In genomic region chrX:2928127-2928582, GRCh38 we compare ENCODE assay signal across 8 cellular contexts. TPM values are rescaled to one million over a fixed set of nuclear protein-coding genes. Genes with fewer than 3 reads are reported as not detected.
DNase-seq lines count a peak whose midpoint lies in the region; ATAC-seq and TF ChIP-seq lines count a peak whose summit lies in the region.

No MANE protein-coding gene starts in this region.

- DNase-seq in DMS53 (lab: John Stamatoyannopoulos, UW): peak; percentile 0
- no peak for DNase-seq in DMS53 treated with DMSO at 0.1 percent for 48 hours (lab: John Stamatoyannopoulos, UW; ENCODE audit: unreplicated experiment)
- no peak for DNase-seq in cardiac fibroblast (ENCODE audit: low read depth in 2 of 2)
- peak; percentile 58 to 65 for DNase-seq in left colon
- no peak for DNase-seq in stimulated activated naive B cell treated with anti-CD40 and anti-IgM and Interleukin-4, amounts not matched to agents 10 μg/mL and 1 μg/mL and 100 μg/mL, for 72 hours
- no peak for DNase-seq in activated effector memory CD4-positive, alpha-beta T cell treated with anti-CD3 and anti-CD28 coated beads, Interleukin-2, amount 50 U/mL, for 16 hours

- H3K4me1 Mint-ChIP-seq in stimulated activated naive B cell treated with anti-CD40 and anti-IgM and Interleukin-4, amounts not matched to agents 10 μg/mL and 1 μg/mL and 100 μg/mL, for 72 hours: peaks cover 0 to 9% of the 10 kb centered on the region in 2 donors

- TF ChIP-seq CTCF in cardiac fibroblast (IDR thresholded peaks at IDR 0.05; ENCODE audit: low read depth, low read length): no peak

- peak overlapping the region; percentile 87 to 93 for H3K4me3 Mint-ChIP-seq in stimulated activated naive B cell treated with anti-CD40 and anti-IgM and Interleukin-4, amounts not matched to agents 10 μg/mL and 1 μg/mL and 100 μg/mL, for 72 hours

- ATAC-seq in left colon: peak; percentile 36
- peak; percentile 3 to 18 for ATAC-seq in stimulated activated naive B cell treated with anti-CD40 and anti-IgM and Interleukin-4, amounts not matched to agents 10 μg/mL and 1 μg/mL and 100 μg/mL, for 72 hours (replicated peaks)
- ATAC-seq in HG03045 (IDR thresholded peaks at IDR 0.05; ENCODE audit: unreplicated experiment): no peak
- no peak for ATAC-seq in HG03520 (IDR thresholded peaks at IDR 0.05; ENCODE audit: unreplicated experiment)

- peak overlapping the region; percentile 72 for H3K27ac Mint-ChIP-seq in stimulated activated naive B cell treated with anti-CD40 and anti-IgM and Interleukin-4, amounts not matched to agents 10 μg/mL and 1 μg/mL and 100 μg/mL, for 72 hours

- H3K27me3 Mint-ChIP-seq in stimulated activated naive B cell treated with anti-CD40 and anti-IgM and Interleukin-4, amounts not matched to agents 10 μg/mL and 1 μg/mL and 100 μg/mL, for 72 hours: peaks cover 0 to 6% of the 10 kb centered on the region in 2 donors

- H3K4me3 ChIP-seq in cardiac fibroblast (replicated peaks in 1 of 2; ENCODE audit: low read depth in 2 of 2, low read length in 2 of 2): peak overlapping the region; percentile 65 to 75

- peaks cover 0 to 6% of the 10 kb centered on the region in 2 donors for H3K9me3 Mint-ChIP-seq in stimulated activated naive B cell treated with anti-CD40 and anti-IgM and Interleukin-4, amounts not matched to agents 10 μg/mL and 1 μg/mL and 100 μg/mL, for 72 hours

- intact Hi-C loops in left colon (cut with DNase I, micrococcal nuclease): no loop called here

- peaks cover 0 to 4% of the 10 kb centered on the region in 2 donors for H3K36me3 Mint-ChIP-seq in stimulated activated naive B cell treated with anti-CD40 and anti-IgM and Interleukin-4, amounts not matched to agents 10 μg/mL and 1 μg/mL and 100 μg/mL, for 72 hours

RNA-seq across cellular contexts. Expression of gene ARSD, which starts 1.0 kb away (rescaled TPM):
- total RNA-seq in left colon: 100 to 1,000 TPM in 1 of 2 donors, 10 to 100 TPM in 1; 93.1 to 104 TPM

Comparison
In these comparisons a context has a peak if more than half of its experiments do, and no peak if none do; other contexts are left out.
1. DNase-seq: peak in DMS53 (single experiment) and left colon (2 of 2); none in DMS53 treated with DMSO at 0.1 percent for 48 hours (single experiment), cardiac fibroblast (0 of 2), stimulated activated naive B cell treated with anti-CD40 and anti-IgM and Interleukin-4, amounts not matched to agents 10 μg/mL and 1 μg/mL and 100 μg/mL, for 72 hours (single experiment) and activated effector memory CD4-positive, alpha-beta T cell treated with anti-CD3 and anti-CD28 coated beads, Interleukin-2, amount 50 U/mL, for 16 hours (single experiment).
2. ATAC-seq: peak in left colon (single experiment) and stimulated activated naive B cell treated with anti-CD40 and anti-IgM and Interleukin-4, amounts not matched to agents 10 μg/mL and 1 μg/mL and 100 μg/mL, for 72 hours (2 of 2); none in HG03045 (single experiment) and HG03520 (single experiment).